Comparison of ENCODE assay signal across 13 cellular contexts in the genomic region with DNA sequence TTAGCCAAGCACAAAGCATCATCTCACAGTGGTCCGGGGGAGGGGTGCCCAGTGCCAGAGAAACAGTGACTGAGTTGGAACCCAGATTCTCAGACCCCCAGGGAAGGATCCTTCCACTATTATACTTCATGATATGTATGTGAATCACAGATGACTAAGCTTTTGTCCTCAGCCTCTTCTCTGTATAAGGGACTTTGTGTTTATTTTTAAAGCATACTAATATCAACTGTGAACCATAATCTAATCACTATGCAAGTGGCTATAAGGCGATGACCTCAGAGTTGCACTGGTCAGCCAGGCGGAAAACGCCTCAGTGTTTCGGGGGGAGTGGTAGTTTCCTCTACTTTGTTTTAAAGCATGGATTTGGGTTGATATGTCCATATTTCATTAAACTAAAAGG.
DNase-seq lines count a peak whose midpoint lies in the region; ATAC-seq and TF ChIP-seq lines count a peak whose summit lies in the region.
"Had no signal": no experiment of that assay in that cellular context is flagged by ENCODE, and none has a peak within 500 bp of the region (broad histone marks: within the 10 kb centered on the region; RNA-seq: fewer than 3 reads in every experiment).

No MANE protein-coding gene starts in this region.

- H2AK5ac ChIP-seq in mesenchymal stem cell (ENCODE audit: low read length, severe bottlenecking) = no peak overlapping the region

- H3K27me3 ChIP-seq in MG63 = no peaks in the 10 kb centered on the region
- H3K27me3 ChIP-seq in mesenchymal stem cell (ENCODE audit: control insufficient read depth in 1 of 2, insufficient read depth in 1 of 2, low read length in 2 of 2) = no peaks in the 10 kb centered on the region
- H3K27me3 ChIP-seq in aorta (ENCODE audit: control insufficient read depth in 1 of 2, insufficient read depth in 2 of 2, low read length in 1 of 2) = no peaks in the 10 kb centered on the region
- H3K27me3 ChIP-seq in suprapubic skin = no peaks in the 10 kb centered on the region

- no peak for TF ChIP-seq EP300 in suprapubic skin (IDR thresholded peaks at IDR 0.05)

- no peak overlapping the region for H3K23ac ChIP-seq in mesenchymal stem cell (ENCODE audit: low read length in 2 of 2)

- H3K4me2 ChIP-seq in mesenchymal stem cell (ENCODE audit: low read length, poor library complexity, severe bottlenecking) = no peak overlapping the region

- TF ChIP-seq CTCF in AG09309 (IDR thresholded peaks at IDR 0.05; ENCODE audit: control insufficient read depth, insufficient read depth, low read depth, low read length, missing control alignments) = no peak
- TF ChIP-seq CTCF in suprapubic skin (IDR thresholded peaks at IDR 0.05) = no peak

- H3K9ac ChIP-seq in mesenchymal stem cell (ENCODE audit: low read length) = peak overlapping the region; percentile 39

- DNase-seq in AG09309 (ENCODE audit: low read depth) (peak; percentile 17), MG63 (peak; percentile 69), dedifferentiated amniotic fluid mesenchymal stem cell (ENCODE audit: extremely low spot score) (peak; percentile 36), mesenchymal stem cell (peak; percentile 74), aorta (no peak), suprapubic skin (ENCODE audit: low spot score in 2 of 2) (no peak)
- DNase-seq: activated CD4-positive, alpha-beta memory T cell treated with anti-CD3 and anti-CD28 coated beads, Interleukin-2, amount 10 ng/mL, durations not matched to agents 7 days and 5 days; activated naive CD4-positive, alpha-beta T cell treated with anti-CD3 and anti-CD28 coated beads, Interleukin-2, amount 50 U/mL, for 16 hours; CD4-positive, alpha-beta T cell; NCI-H82; T-helper 1 cell had no signal

- no peaks in the 10 kb centered on the region for H3K79me1 ChIP-seq in mesenchymal stem cell (replicated peaks; ENCODE audit: low read length, poor library complexity, severe bottlenecking)

- no peak overlapping the region for H2BK12ac ChIP-seq in mesenchymal stem cell (ENCODE audit: low read length in 2 of 2)

- H2AFZ ChIP-seq in mesenchymal stem cell (ENCODE audit: low read depth, low read length) = no peak overlapping the region

- H3K4ac ChIP-seq in mesenchymal stem cell (ENCODE audit: low read depth in 1 of 2, low read length in 2 of 2) = no peak overlapping the region

- no peak for TF ChIP-seq POLR2A in suprapubic skin (IDR thresholded peaks at IDR 0.05)

- no peak for ATAC-seq in GM18868 (IDR thresholded peaks at IDR 0.05; ENCODE audit: unreplicated experiment)
- ATAC-seq in HG02938 (IDR thresholded peaks at IDR 0.05; ENCODE audit: unreplicated experiment) = no peak
- ATAC-seq in aorta (ENCODE audit: low FRiP score) = no peak

- no peak overlapping the region for H2BK120ac ChIP-seq in mesenchymal stem cell (ENCODE audit: low read depth, low read length)

- intact Hi-C loops in aorta (cut with DNase I) = no loop called here

- no peak overlapping the region for H3K18ac ChIP-seq in mesenchymal stem cell (ENCODE audit: low read depth in 1 of 2, low read length in 2 of 2)

- H3K4me1 ChIP-seq in mesenchymal stem cell (ENCODE audit: control insufficient read depth, insufficient read depth, low read depth, low read length) (peaks cover 8% of the 10 kb centered on the region), aorta (ENCODE audit: control insufficient read depth in 1 of 2, insufficient read depth in 2 of 2, low read length in 2 of 2) (no peaks in the 10 kb centered on the region), suprapubic skin (no peaks in the 10 kb centered on the region)

- no peaks in the 10 kb centered on the region for H3K36me3 ChIP-seq in MG63
- H3K36me3 ChIP-seq in mesenchymal stem cell (ENCODE audit: control insufficient read depth in 1 of 2, insufficient read depth in 2 of 2, low read depth in 1 of 2, low read length in 2 of 2) = no peaks in the 10 kb centered on the region
- H3K36me3 ChIP-seq in aorta (ENCODE audit: control insufficient read depth in 1 of 2, insufficient read depth in 2 of 2, low read length in 1 of 2) = no peaks in the 10 kb centered on the region
- no peaks in the 10 kb centered on the region for H3K36me3 ChIP-seq in suprapubic skin

- no peak overlapping the region for H3K14ac ChIP-seq in mesenchymal stem cell (ENCODE audit: low read length in 2 of 2)

- no peak overlapping the region for H2BK15ac ChIP-seq in mesenchymal stem cell (ENCODE audit: low read depth, poor library complexity, severe bottlenecking)

- 0% methylated on average over 4 of the region's 5 CpGs for WGBS in mesenchymal stem cell
- 42 to 53% methylated on average over 5 of the region's 5 CpGs for WGBS in aorta, 2 donors
- WGBS in suprapubic skin = 75% methylated on average over 5 of the region's 5 CpGs

- H3K4me3 ChIP-seq in AG09309 (ENCODE audit: control insufficient read depth, low read depth, low read length) (no peak overlapping the region), MG63 (no peak overlapping the region), mesenchymal stem cell (ENCODE audit: insufficient read depth in 1 of 2, low read depth in 1 of 2, low read length in 2 of 2) (peak overlapping the region in 1 of 2 experiments; percentile 11), aorta (ENCODE audit: low read length in 2 of 2) (no peak overlapping the region), suprapubic skin (no peak overlapping the region)

- no peak overlapping the region for H4K91ac ChIP-seq in mesenchymal stem cell (ENCODE audit: low read length)

- H3K27ac ChIP-seq in mesenchymal stem cell (ENCODE audit: low read length, poor library complexity, severe bottlenecking) = peak overlapping the region; percentile 62
- no peak overlapping the region for H3K27ac ChIP-seq in aorta (ENCODE audit: low read depth in 1 of 2, low read length in 2 of 2)
- H3K27ac ChIP-seq in suprapubic skin = no peak overlapping the region

- no peaks in the 10 kb centered on the region for H3K9me3 ChIP-seq in MG63
- no peaks in the 10 kb centered on the region for H3K9me3 ChIP-seq in mesenchymal stem cell (ENCODE audit: control insufficient read depth, low read length)
- H3K9me3 ChIP-seq in aorta (ENCODE audit: control insufficient read depth, low read length) = no peaks in the 10 kb centered on the region
- H3K9me3 ChIP-seq in suprapubic skin = no peaks in the 10 kb centered on the region

- no peak overlapping the region for H4K8ac ChIP-seq in mesenchymal stem cell (ENCODE audit: low read length)

- no peak overlapping the region for H2BK5ac ChIP-seq in mesenchymal stem cell (ENCODE audit: low read depth, low read length, poor library complexity, severe bottlenecking)

Comparison
In these comparisons a context has a peak if more than half of its experiments do, and no peak if none do; other contexts are left out.
1. DNase-seq: peak in AG09309 (single experiment), MG63 (single experiment), dedifferentiated amniotic fluid mesenchymal stem cell (single experiment) and mesenchymal stem cell (single experiment); none in aorta (0 of 2) and suprapubic skin (0 of 2).